In the genomic region with DNA sequence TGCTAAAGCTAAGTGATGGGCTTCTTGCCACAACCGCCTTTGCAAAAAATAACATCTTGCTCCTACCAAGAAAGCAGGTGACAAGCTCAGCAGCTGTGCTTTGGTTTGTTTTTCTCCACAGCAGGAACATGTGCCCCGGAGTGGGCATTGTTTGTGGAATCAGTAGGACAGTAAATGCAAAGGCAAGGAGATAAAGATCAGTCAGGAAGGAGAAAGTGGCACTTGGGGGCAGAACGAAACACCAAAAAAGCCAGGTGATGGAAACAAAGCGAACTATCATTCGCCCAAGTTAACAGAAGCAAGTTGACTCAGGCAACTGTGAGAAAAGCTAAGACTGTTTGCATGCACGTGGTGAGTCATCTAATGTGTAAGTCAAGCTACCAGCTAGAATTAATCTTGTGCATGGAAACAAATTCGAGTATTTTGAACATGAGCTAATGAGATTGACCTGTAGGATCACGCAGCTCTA, we compare ENCODE assay signal across 8 cellular contexts.
DNase-seq lines count a peak whose midpoint lies in the region; ATAC-seq, FAIRE-seq and TF ChIP-seq lines count a peak whose summit lies in the region.
"Had no signal": no experiment of that assay in that cellular context is flagged by ENCODE, and none has a peak within 500 bp of the region (broad histone marks: within the 10 kb centered on the region; RNA-seq: fewer than 3 reads in every experiment).

No MANE protein-coding gene starts in this region.

- peak overlapping the region; percentile 84; the same call in 1 of the 2 replicates for H2AFZ ChIP-seq in GM23338
- no peak overlapping the region for H2AFZ ChIP-seq in astrocyte (ENCODE audit: low read depth, low read length)

- in situ Hi-C loops in G401 (cut with HindIII; ENCODE audit: low sequenced_read_pairs): no loop called here

- intact Hi-C loops in lower lobe of right lung (cut with DNase I): no loop called here

- no peaks in the 10 kb centered on the region for H3K9me3 ChIP-seq in astrocyte (ENCODE audit: insufficient read depth, low read depth, low read length)
- H3K9me3 ChIP-seq in lower lobe of right lung: no peaks in the 10 kb centered on the region

- TF ChIP-seq CTCF in GM23338 (conservative IDR thresholded peaks at IDR 0.05; ENCODE audit: low read depth in 2 of 2) (no peak), astrocyte (IDR thresholded peaks at IDR 0.05; ENCODE audit: insufficient read depth, low read depth, low read length) (no peak), progenitor cell of endocrine pancreas (IDR thresholded peaks at IDR 0.05; ENCODE audit: unreplicated experiment) (no peak), lower lobe of right lung (IDR thresholded peaks at IDR 0.05) (no peak)

- H3K27ac Mint-ChIP-seq in GM23338 (no peak overlapping the region), astrocyte (ENCODE audit: unreplicated experiment) (no peak overlapping the region), progenitor cell of endocrine pancreas (peak overlapping the region; percentile 13)
- H3K27ac Mint-ChIP-seq: natural killer cell had no signal

- H4K20me1 ChIP-seq in GM23338 (replicated peaks; ENCODE audit: insufficient read depth) (no peaks in the 10 kb centered on the region), astrocyte (ENCODE audit: insufficient read depth, low read length) (no peaks in the 10 kb centered on the region)

- H3K27ac ChIP-seq in GM23338 (ENCODE audit: low read depth) (no peak overlapping the region), astrocyte (ENCODE audit: low read depth, low read length) (no peak overlapping the region), lower lobe of right lung (no peak overlapping the region)

- H3K36me3 Mint-ChIP-seq in GM23338 (ENCODE audit: low read depth): no peaks in the 10 kb centered on the region
- no peaks in the 10 kb centered on the region for H3K36me3 Mint-ChIP-seq in astrocyte (ENCODE audit: low read depth, unreplicated experiment)
- H3K36me3 Mint-ChIP-seq in progenitor cell of endocrine pancreas (ENCODE audit: insufficient read depth): no peaks in the 10 kb centered on the region
- H3K36me3 Mint-ChIP-seq: natural killer cell had no signal

- H3K4me1 Mint-ChIP-seq in GM23338: peaks cover 4% of the 10 kb centered on the region; the same call in 1 of the 3 replicates
- no peaks in the 10 kb centered on the region for H3K4me1 Mint-ChIP-seq in astrocyte (ENCODE audit: low read depth, unreplicated experiment)
- H3K4me1 Mint-ChIP-seq in progenitor cell of endocrine pancreas (ENCODE audit: low read depth): peaks cover 2% of the 10 kb centered on the region

- H3K27me3 ChIP-seq in GM23338 (ENCODE audit: insufficient read depth) (no peaks in the 10 kb centered on the region), astrocyte (ENCODE audit: insufficient read depth, low read length) (no peaks in the 10 kb centered on the region), lower lobe of right lung (ENCODE audit: low read depth) (no peaks in the 10 kb centered on the region)

- no peak overlapping the region for H3K9ac ChIP-seq in astrocyte (ENCODE audit: low read length)

- H3K4me3 Mint-ChIP-seq in GM23338 (no peak overlapping the region), astrocyte (ENCODE audit: unreplicated experiment) (no peak overlapping the region), progenitor cell of endocrine pancreas (ENCODE audit: low read depth) (no peak overlapping the region)
- H3K4me3 Mint-ChIP-seq: natural killer cell had no signal

- H3K4me1 ChIP-seq in GM23338 (ENCODE audit: insufficient read depth) (no peaks in the 10 kb centered on the region), astrocyte (ENCODE audit: insufficient read depth, low read length) (peaks cover 3% of the 10 kb centered on the region), lower lobe of right lung (peaks cover 8% of the 10 kb centered on the region)

- H3K27me3 Mint-ChIP-seq in GM23338 (ENCODE audit: insufficient read depth, low read depth, poor library complexity): no peaks in the 10 kb centered on the region
- H3K27me3 Mint-ChIP-seq in astrocyte (ENCODE audit: low read depth, unreplicated experiment): no peaks in the 10 kb centered on the region
- peaks cover 6% of the 10 kb centered on the region for H3K27me3 Mint-ChIP-seq in progenitor cell of endocrine pancreas

- no peaks in the 10 kb centered on the region for H3F3A ChIP-seq in GM23338 (replicated peaks; ENCODE audit: low read depth)

- H3K79me2 ChIP-seq in GM23338 (replicated peaks; ENCODE audit: insufficient read depth) (no peaks in the 10 kb centered on the region), astrocyte (ENCODE audit: insufficient read depth, low read length) (no peaks in the 10 kb centered on the region)

- H3K9me2 ChIP-seq in GM23338 (ENCODE audit: insufficient read depth): no peaks in the 10 kb centered on the region; the same call in 1 of the 2 replicates

- H3K9me3 Mint-ChIP-seq in GM23338: no peaks in the 10 kb centered on the region
- H3K9me3 Mint-ChIP-seq in astrocyte (ENCODE audit: unreplicated experiment): peaks cover 4% of the 10 kb centered on the region
- H3K9me3 Mint-ChIP-seq in progenitor cell of endocrine pancreas (ENCODE audit: low read depth): no peaks in the 10 kb centered on the region
- H3K9me3 Mint-ChIP-seq: natural killer cell had no signal

- ATAC-seq in GM23338 (no peak), lower lobe of right lung (no peak)
- ATAC-seq: natural killer cell had no signal

- peak; percentile 50 for FAIRE-seq in astrocyte (lab: Jason Lieb, UNC)

- H3K4me2 ChIP-seq in GM23338: no peak overlapping the region
- peak overlapping the region; percentile 40 for H3K4me2 ChIP-seq in astrocyte (ENCODE audit: low read length)

- H3K36me3 ChIP-seq in GM23338 (ENCODE audit: insufficient read depth): no peaks in the 10 kb centered on the region
- H3K36me3 ChIP-seq in astrocyte (ENCODE audit: insufficient read depth, low read length): no peaks in the 10 kb centered on the region
- H3K36me3 ChIP-seq in lower lobe of right lung: no peaks in the 10 kb centered on the region

- no peak overlapping the region for H3K4me3 ChIP-seq in GM23338
- no peak overlapping the region for H3K4me3 ChIP-seq in astrocyte (ENCODE audit: insufficient read depth, low read depth, low read length)
- no peak overlapping the region for H3K4me3 ChIP-seq in lower lobe of right lung

- DNase-seq in GM23338 (ENCODE audit: low spot score): no peak
- DNase-seq in NCI-H146 treated with DMSO at 0.1 percent for 48 hours (lab: John Stamatoyannopoulos, UW; ENCODE audit: unreplicated experiment): peak; percentile 88
- peak; percentile 94 for DNase-seq in astrocyte (ENCODE audit: low read depth)
- DNase-seq in progenitor cell of endocrine pancreas (ENCODE audit: low spot score, unreplicated experiment): no peak
- no peak for DNase-seq in G401 (ENCODE audit: low spot score)
- DNase-seq in NK-92 (lab: John Stamatoyannopoulos, UW; ENCODE audit: unreplicated experiment): no peak
- DNase-seq in lower lobe of right lung: no peak
- DNase-seq: natural killer cell had no signal

TF ChIP-seq in GM23338, 12 proteins besides CTCF, POLR2A, EP300 and RAD21 (continues in another document):
- TF ChIP-seq REST (IDR thresholded peaks at IDR 0.05; ENCODE audit: unreplicated experiment) (no peak), EZH2phosphoT487 (IDR thresholded peaks at IDR 0.05; ENCODE audit: unreplicated experiment) (no peak), ZNF331 (CRISPR knock-in tag; IDR thresholded peaks at IDR 0.05; ENCODE audit: low read depth) (no peak), ZNF114 (CRISPR knock-in tag; IDR thresholded peaks at IDR 0.05) (no peak), EZH2 (IDR thresholded peaks at IDR 0.05; ENCODE audit: low read depth, unreplicated experiment) (no peak)

Comparison
In these comparisons a context has a peak if more than half of its experiments do, and no peak if none do; other contexts are left out.
1. DNase-seq: peak in NCI-H146 treated with DMSO at 0.1 percent for 48 hours (single experiment) and astrocyte (single experiment); none in GM23338 (single experiment), progenitor cell of endocrine pancreas (single experiment), G401 (single experiment), NK-92 (single experiment) and lower lobe of right lung (single experiment).